ENCODE assay signal across 10 cellular contexts in genomic region chr14:90814806-90815566, GRCh38. TPM values are rescaled to one million over a fixed set of nuclear protein-coding genes. Genes with fewer than 3 reads are reported as not detected.
A peak's percentile ranks its signal among the peaks of the same experiment; 100 is the strongest.
DNase-seq lines count a peak whose midpoint lies in the region; ATAC-seq, FAIRE-seq and TF ChIP-seq lines count a peak whose summit lies in the region.
"Had no signal": no experiment of that assay in that cellular context is flagged by ENCODE, and none has a peak within 500 bp of the region (broad histone marks: within the 10 kb centered on the region; RNA-seq: fewer than 3 reads in every experiment).

No MANE protein-coding gene starts in this region.

- H2AFZ ChIP-seq in HepG2 (ENCODE audit: low read length), result peak overlapping the region; percentile 60

- TF ChIP-seq CTCF in HepG2 (CRISPR knock-in tag; IDR thresholded peaks at IDR 0.05) (no peak), testis (IDR thresholded peaks at IDR 0.05) (no peak)

- ATAC-seq in HepG2 (no peak), HG03139 (IDR thresholded peaks at IDR 0.05; ENCODE audit: unreplicated experiment) (no peak)

- H3K4me3 Mint-ChIP-seq in activated CD4-positive, alpha-beta T cell treated with anti-CD3 and anti-CD28 coated beads, Interleukin-2, amount 10 ng/mL, durations not matched to agents 24 days and 14 days, result peak overlapping the region; percentile 72

- H3K4me2 ChIP-seq in HepG2 (ENCODE audit: low read depth, low read length), result peak overlapping the region; percentile 64

- no peaks in the 10 kb centered on the region for H3K9me3 Mint-ChIP-seq in activated CD4-positive, alpha-beta T cell treated with anti-CD3 and anti-CD28 coated beads, Interleukin-2, amount 10 ng/mL, durations not matched to agents 24 days and 14 days

- H3K9me3 ChIP-seq in adipocyte (ENCODE audit: control insufficient read depth, low read length) (no peaks in the 10 kb centered on the region), HepG2 (ENCODE audit: low read length) (no peaks in the 10 kb centered on the region), testis (no peaks in the 10 kb centered on the region)

- H3K4me1 Mint-ChIP-seq in activated CD4-positive, alpha-beta T cell treated with anti-CD3 and anti-CD28 coated beads, Interleukin-2, amount 10 ng/mL, durations not matched to agents 24 days and 14 days, result peaks cover 7% of the 10 kb centered on the region

- DNase-seq in activated CD4-positive, alpha-beta T cell treated with anti-CD3 and anti-CD28 coated beads, Interleukin-2, amount 10 ng/mL, durations not matched to agents 24 days and 14 days, result no peak
- no peak for DNase-seq in activated CD4-positive, alpha-beta T cell treated with anti-CD3 and anti-CD28 coated beads, Interleukin-2, amount 50 U/mL, for 48 hours
- no peak for DNase-seq in adipocyte (ENCODE audit: low read depth)
- no peak for DNase-seq in HepG2 (ENCODE audit: low spot score)
- DNase-seq in testis, result no peak
- no peak for DNase-seq in NCI-H187 (lab: John Stamatoyannopoulos, UW)
- DNase-seq in activated CD4-positive, alpha-beta T cell treated with anti-CD3 and anti-CD28 coated beads, Interleukin-2, amount 50 U/mL, for 4 hours, result no peak
- DNase-seq: T-helper 9 cell had no signal

- POLR2A ChIA-PET in HepG2 (lab: Yijun Ruan, JAX), result no interaction called here

- no peak for FAIRE-seq in HepG2 (lab: Jason Lieb, UNC)
- FAIRE-seq: islet of Langerhans had no signal

- no peaks in the 10 kb centered on the region for H3K36me3 ChIP-seq in adipocyte (ENCODE audit: control insufficient read depth, insufficient read depth, low read length, severe bottlenecking)
- H3K36me3 ChIP-seq in HepG2 (replicated peaks in 1 of 2; ENCODE audit: control insufficient read depth in 1 of 2, insufficient read depth in 2 of 2, low read length in 2 of 2), result no peaks in the 10 kb centered on the region
- H3K36me3 ChIP-seq in testis (ENCODE audit: low read depth, missing control alignments), result no peaks in the 10 kb centered on the region

- peaks cover 9% of the 10 kb centered on the region for H3K27me3 ChIP-seq in adipocyte (replicated peaks; ENCODE audit: control insufficient read depth, insufficient read depth, low read length)
- peaks cover 1 to 20% of the 10 kb centered on the region in 2 experiments for H3K27me3 ChIP-seq in HepG2 (ENCODE audit: control insufficient read depth in 1 of 2, insufficient read depth in 2 of 2, low read length in 2 of 2)
- H3K27me3 ChIP-seq in testis, result no peaks in the 10 kb centered on the region

- H3K9ac ChIP-seq in adipocyte (ENCODE audit: low read length) (peak overlapping the region; percentile 88), HepG2 (ENCODE audit: insufficient read depth, low read depth, low read length) (no peak overlapping the region)

- WGBS in HepG2 (ENCODE audit: low lambda C conversion rate), result 65% methylated on average over 9 of the region's 12 CpGs
- 55 to 57% methylated on average over 12 of the region's 12 CpGs for WGBS in testis, 2 donors

- H3K4me1 ChIP-seq in adipocyte (ENCODE audit: control insufficient read depth, insufficient read depth, low read length), result peaks cover 14% of the 10 kb centered on the region
- peaks cover 30% of the 10 kb centered on the region for H3K4me1 ChIP-seq in HepG2 (ENCODE audit: insufficient read depth, low read length)
- H3K4me1 ChIP-seq in testis, result peaks cover 4% of the 10 kb centered on the region

- peak overlapping the region; percentile 15 for H3K27ac Mint-ChIP-seq in activated CD4-positive, alpha-beta T cell treated with anti-CD3 and anti-CD28 coated beads, Interleukin-2, amount 10 ng/mL, durations not matched to agents 24 days and 14 days

- no peaks in the 10 kb centered on the region for H3K79me2 ChIP-seq in HepG2 (ENCODE audit: insufficient read depth, low read length)

- in situ Hi-C loops in HepG2 (cut with HindIII; ENCODE audit: extremely low pct_ligation_motif_present, low pct_unique_long_range_greater_than_20kb), result no loop called here

- H3K27me3 Mint-ChIP-seq in activated CD4-positive, alpha-beta T cell treated with anti-CD3 and anti-CD28 coated beads, Interleukin-2, amount 10 ng/mL, durations not matched to agents 24 days and 14 days, result peaks cover 31% of the 10 kb centered on the region

- no peak for TF ChIP-seq RAD21 in HepG2 (CRISPR knock-in tag; IDR thresholded peaks at IDR 0.05)

- intact Hi-C loops in activated CD4-positive, alpha-beta T cell treated with anti-CD3 and anti-CD28 coated beads, Interleukin-2, amount 10 ng/mL, durations not matched to agents 24 days and 14 days (cut with micrococcal nuclease), result no loop called here
- intact Hi-C loops in HepG2 (cut with micrococcal nuclease; ENCODE audit: unreplicated experiment), result no loop called here
- intact Hi-C loops in testis (cut with DNase I; ENCODE audit: low total_unique reads), result no loop called here

- no peak for TF ChIP-seq POLR2A in HepG2 (IDR thresholded peaks at IDR 0.05; ENCODE audit: insufficient read depth in 1 of 2, low read depth in 2 of 2, low read length in 2 of 2)
- TF ChIP-seq POLR2A in testis (IDR thresholded peaks at IDR 0.05), result no peak

- H3K27ac ChIP-seq in HepG2 (ENCODE audit: extremely low read length, insufficient read depth, low read length) (no peak overlapping the region), testis (no peak overlapping the region)

- TF ChIP-seq EP300 in HepG2 (IDR thresholded peaks at IDR 0.05; ENCODE audit: low read depth in 2 of 2, low read length in 2 of 2), result no peak
- TF ChIP-seq EP300 in HepG2 (CRISPR knock-in tag; IDR thresholded peaks at IDR 0.05; ENCODE audit: borderline replicate concordance), result no peak

- H4K20me1 ChIP-seq in HepG2 (ENCODE audit: insufficient read depth, low read length), result no peaks in the 10 kb centered on the region

- no peaks in the 10 kb centered on the region for H3K36me3 Mint-ChIP-seq in activated CD4-positive, alpha-beta T cell treated with anti-CD3 and anti-CD28 coated beads, Interleukin-2, amount 10 ng/mL, durations not matched to agents 24 days and 14 days (ENCODE audit: low read depth)

- no TSS peak for BruUV-seq in HepG2 (replicated peaks; lab: Mats Ljungman, UMichigan)

- CTCF ChIA-PET in HepG2 (lab: Yijun Ruan, JAX; ENCODE audit: low intra/inter-chr PET ratio, low total read pairs), result no interaction called here

- H3K4me3 ChIP-seq in adipocyte (ENCODE audit: low read length) (peak overlapping the region; percentile 92), HepG2 (replicated peaks in 1 of 3; ENCODE audit: insufficient read depth in 1 of 3, low read depth in 2 of 3, low read length in 3 of 3) (peak overlapping the region in 2 of 3 experiments; percentile 35 to 65; a peak in 3 of 6 replicates), testis (peak overlapping the region; percentile 51 to 63)

TF ChIP-seq in HepG2, 621 proteins besides CTCF, POLR2A, EP300 and RAD21:
- TF ChIP-seq HMG20B (CRISPR knock-in tag; conservative IDR thresholded peaks at IDR 0.05), result no peak

RNA-seq across cellular contexts. Expression of gene TTC7B, which starts 1.2 kb away (rescaled TPM):
- total RNA-seq in activated CD4-positive, alpha-beta T cell treated with anti-CD3 and anti-CD28 coated beads, Interleukin-2, amount 10 ng/mL, durations not matched to agents 24 days and 14 days, result 2.4 and 5.4 TPM in 2 replicates
- total RNA-seq in HepG2 (2016; rRNA removed; fragmentation: Illumina TruSeq; extraction: Trizol) (1.3 and 2.4 TPM in 2 replicates), testis (10 to 100 TPM; 12.1 to 17.0 TPM)
- total RNA-seq in HepG2 (2016; cell fraction: cytosol; rRNA removed; fragmentation: Illumina TruSeq; extraction: Trizol; ENCODE audit: low read depth), result 2.6 and 3.2 TPM in 2 replicates
- total RNA-seq in HepG2 (2016; cell fraction: insoluble cytoplasmic fraction; rRNA removed; fragmentation: Illumina TruSeq; extraction: Trizol), result 2.0 TPM in 2 replicates
- 7.9 and 8.4 TPM in 2 replicates for total RNA-seq in HepG2 (2016; cell fraction: membrane; rRNA removed; fragmentation: Illumina TruSeq; extraction: Trizol)
- 1.1 and 2.2 TPM in 2 replicates for total RNA-seq in HepG2 (2016; cell fraction: nucleus; rRNA removed; fragmentation: Illumina TruSeq; extraction: Trizol)
- polyA plus RNA-seq in HepG2 (2011; rRNA removed) (3.2 and 4.5 TPM in 2 replicates), testis (ENCODE audit: insufficient read depth, low read depth, low replicate concordance) (11.3 TPM)
- 2.5 and 3.9 TPM in 2 replicates for polyA plus RNA-seq in HepG2 (2011; cell fraction: cytosol; rRNA removed)
- 2.6 and 2.8 TPM in 2 replicates for polyA plus RNA-seq in HepG2 (2011; cell fraction: nucleus; rRNA removed)
- 3.0 and 5.4 TPM in 2 replicates for polyA plus RNA-seq in HepG2 (2012)
- polyA plus RNA-seq in HepG2 (2016; cell fraction: cytosol; fragmentation: Illumina TruSeq; extraction: Trizol; ENCODE audit: low read depth), result 4.6 and 7.5 TPM in 2 replicates
- polyA plus RNA-seq in HepG2 (2016; cell fraction: insoluble cytoplasmic fraction; fragmentation: Illumina TruSeq; extraction: Trizol; ENCODE audit: low read depth), result 3.9 and 4.3 TPM in 2 replicates
- 8.4 and 12.0 TPM in 2 replicates for polyA plus RNA-seq in HepG2 (2016; cell fraction: membrane; fragmentation: Illumina TruSeq; extraction: Trizol; ENCODE audit: low read depth)
- 3.6 and 5.4 TPM in 2 replicates for polyA plus RNA-seq in HepG2 (2016; cell fraction: nucleus; fragmentation: Illumina TruSeq; extraction: Trizol; ENCODE audit: insufficient read depth, low read depth)
- 6.2 and 22.2 TPM in 2 replicates for polyA minus RNA-seq in HepG2 (2011; rRNA and poly(A)+ RNA removed; ENCODE audit: low replicate concordance)
- 4.2 and 9.8 TPM in 2 replicates for polyA minus RNA-seq in HepG2 (2011; cell fraction: cytosol; rRNA and poly(A)+ RNA removed)
- polyA minus RNA-seq in HepG2 (2011; cell fraction: nucleus; rRNA and poly(A)+ RNA removed), result 1.8 and 3.2 TPM in 2 replicates
